In the genomic region with DNA sequence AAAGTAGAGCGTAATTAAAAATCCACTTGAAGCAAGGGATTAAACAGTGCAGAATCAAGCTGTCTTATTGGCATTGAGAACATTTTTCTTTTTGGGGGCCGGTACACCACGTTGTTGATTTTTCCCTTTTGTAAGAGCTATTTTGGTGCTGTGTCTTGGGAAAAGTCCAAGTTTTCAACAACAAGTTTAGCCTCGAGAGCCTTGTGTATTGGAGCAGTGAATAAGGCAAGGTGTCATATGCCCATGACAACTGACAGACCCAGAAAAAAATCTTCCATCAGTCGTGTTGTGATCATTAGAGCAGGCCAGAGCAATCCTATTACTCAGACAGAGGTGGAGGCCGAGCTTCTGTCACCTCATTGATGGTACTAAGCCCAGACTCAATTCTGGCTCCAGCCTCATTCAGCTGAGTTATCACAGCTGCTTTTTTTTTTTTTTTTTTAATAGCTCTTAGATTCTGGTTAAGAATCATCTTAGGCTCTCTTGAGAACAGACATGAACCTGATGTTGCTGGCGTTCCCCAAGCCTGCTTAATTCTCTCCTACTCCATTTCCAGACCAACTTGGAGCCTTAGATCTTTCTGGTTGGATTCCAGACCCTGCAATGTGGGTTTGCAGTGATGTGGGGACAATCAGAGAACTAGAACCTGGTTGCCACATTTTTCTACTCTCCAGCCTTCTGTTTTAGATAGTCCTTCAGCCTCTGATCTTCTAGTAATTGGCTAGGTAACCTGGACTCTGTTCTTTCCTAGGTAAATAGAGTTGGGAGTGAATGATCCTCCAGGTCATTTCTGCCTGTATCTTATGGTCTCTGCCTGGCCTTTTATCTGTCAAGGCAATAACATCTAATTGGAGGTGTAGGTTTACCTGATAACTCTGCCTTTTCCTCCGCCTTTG, we compare ENCODE assay signal across 17 cellular contexts. TPM values are rescaled to one million over a fixed set of nuclear protein-coding genes. Genes with fewer than 3 reads are reported as not detected.
DNase-seq lines count a peak whose midpoint lies in the region; ATAC-seq and TF ChIP-seq lines count a peak whose summit lies in the region.
"Had no signal": no experiment of that assay in that cellular context is flagged by ENCODE, and none has a peak within 500 bp of the region (broad histone marks: within the 10 kb centered on the region; RNA-seq: fewer than 3 reads in every experiment).

No MANE protein-coding gene starts in this region.

- ATAC-seq in left cardiac atrium (peak; percentile 87 to 94), GM21825 (IDR thresholded peaks at IDR 0.05; ENCODE audit: unreplicated experiment) (no peak)
- ATAC-seq: activated CD8-positive, alpha-beta T cell treated with anti-CD3 and anti-CD28 coated beads, Interleukin-2, amount 10 ng/mL, durations not matched to agents 7 days and 5 days; HCT116 had no signal

- DNase-seq in Caco-2 (peak in 1 of 2 experiments; percentile 31), SK-N-DZ (ENCODE audit: low spot score) (peak; percentile 37), left cardiac atrium (peak; percentile 41), hypothalamus (lab: John Stamatoyannopoulos, UW) (no peak), Karpas-422 (no peak), GM19238 (ENCODE audit: insufficient read length, low spot score) (no peak)
- DNase-seq: activated CD8-positive, alpha-beta T cell treated with anti-CD3 and anti-CD28 coated beads, Interleukin-2, amount 10 ng/mL, durations not matched to agents 7 days and 5 days; NCI-H187 treated with DMSO at 0.1 percent for 48 hours; Peyer's patch; trophoblast cell had no signal

- H3K9ac ChIP-seq in rectal smooth muscle tissue (ENCODE audit: low read length) (no peak overlapping the region), Karpas-422 (ENCODE audit: low read length) (no peak overlapping the region)

- no peak overlapping the region for H3K4me2 ChIP-seq in Karpas-422 (ENCODE audit: low read depth, low read length, poor library complexity, severe bottlenecking)

- peaks cover 16% of the 10 kb centered on the region for H3K4me1 Mint-ChIP-seq in Caco-2 (ENCODE audit: low read depth, unreplicated experiment)

- H3K79me2 ChIP-seq in Karpas-422 (ENCODE audit: low read length): no peaks in the 10 kb centered on the region

- H3K4me3 ChIP-seq in Caco-2 (ENCODE audit: low read depth, low read length) (no peak overlapping the region), rectal smooth muscle tissue (ENCODE audit: low read length) (no peak overlapping the region), Karpas-422 (ENCODE audit: low read length) (no peak overlapping the region)
- H3K4me3 ChIP-seq: Peyer's patch had no signal

- no TSS peak for BruUV-seq in Caco-2 (replicated peaks; lab: Mats Ljungman, UMichigan)

- TF ChIP-seq CTCF in Caco-2 (IDR thresholded peaks at IDR 0.05; ENCODE audit: insufficient read depth in 1 of 2, low read depth in 1 of 2, low read length in 1 of 2, severe bottlenecking in 1 of 2, unreplicated experiment in 1 of 2): no peak

- CTCF ChIA-PET in Caco-2 (lab: Charles Lee): interaction anchor here (0.7 to 1.0 kb wide), 2 partner anchors 189 to 245 kb away, joined by 4 read pairs; no protein-coding TSS in a partner anchor

- H3K4me1 ChIP-seq in Caco-2 (peaks cover 20% of the 10 kb centered on the region), rectal smooth muscle tissue (ENCODE audit: control insufficient read depth, insufficient read depth, low read length) (peaks cover 4% of the 10 kb centered on the region), Karpas-422 (ENCODE audit: low read length) (peaks cover 7% of the 10 kb centered on the region)

- POLR2A ChIA-PET in Caco-2 (lab: Charles Lee): no interaction called here

- no peak overlapping the region for H3K4me3 Mint-ChIP-seq in Caco-2 (ENCODE audit: unreplicated experiment)
- H3K4me3 Mint-ChIP-seq: activated CD8-positive, alpha-beta T cell treated with anti-CD3 and anti-CD28 coated beads, Interleukin-2, amount 10 ng/mL, durations not matched to agents 7 days and 5 days; activated naive CD4-positive, alpha-beta T cell treated with anti-CD3 and anti-CD28 coated beads, Interleukin-2, amount 50 U/mL, for 24 hours had no signal

- peaks cover 2% of the 10 kb centered on the region for H3K36me3 Mint-ChIP-seq in Caco-2 (ENCODE audit: insufficient read depth, unreplicated experiment)
- H3K36me3 Mint-ChIP-seq: activated naive CD4-positive, alpha-beta T cell treated with anti-CD3 and anti-CD28 coated beads, Interleukin-2, amount 50 U/mL, for 24 hours had no signal

- no peaks in the 10 kb centered on the region for H4K20me1 ChIP-seq in Karpas-422 (ENCODE audit: insufficient read depth, low read depth, low read length)

- no peak overlapping the region for H2AFZ ChIP-seq in Karpas-422 (ENCODE audit: low read length)

- H3K27ac Mint-ChIP-seq in Caco-2 (ENCODE audit: unreplicated experiment): peak overlapping the region; percentile 25
- H3K27ac Mint-ChIP-seq: activated CD8-positive, alpha-beta T cell treated with anti-CD3 and anti-CD28 coated beads, Interleukin-2, amount 10 ng/mL, durations not matched to agents 7 days and 5 days; activated naive CD4-positive, alpha-beta T cell treated with anti-CD3 and anti-CD28 coated beads, Interleukin-2, amount 50 U/mL, for 24 hours had no signal

- intact Hi-C loops in Caco-2 (cut with micrococcal nuclease; ENCODE audit: unreplicated experiment) (no loop called here), left cardiac atrium (cut with DNase I) (no loop called here)

- H3K27me3 ChIP-seq in Caco-2 (replicated peaks; ENCODE audit: control insufficient read depth, insufficient read depth, low read length) (no peaks in the 10 kb centered on the region), rectal smooth muscle tissue (ENCODE audit: control insufficient read depth, insufficient read depth, low read length) (no peaks in the 10 kb centered on the region), Karpas-422 (ENCODE audit: low read length) (no peaks in the 10 kb centered on the region; the same call in 1 of the 2 replicates)
- H3K27me3 ChIP-seq: Peyer's patch had no signal

- no peaks in the 10 kb centered on the region for H3K36me3 ChIP-seq in Caco-2 (ENCODE audit: control insufficient read depth, insufficient read depth, low read length)
- no peaks in the 10 kb centered on the region for H3K36me3 ChIP-seq in rectal smooth muscle tissue (ENCODE audit: control insufficient read depth, insufficient read depth, low read length)
- H3K36me3 ChIP-seq in Karpas-422 (ENCODE audit: insufficient read depth, low read length): no peaks in the 10 kb centered on the region
- H3K36me3 ChIP-seq: Peyer's patch had no signal

- H3K27ac ChIP-seq in rectal smooth muscle tissue (ENCODE audit: low read depth, low read length): peak overlapping the region; percentile 12
- H3K27ac ChIP-seq in Karpas-422 (ENCODE audit: low read length): no peak overlapping the region

- H3K9me2 ChIP-seq in Karpas-422 (replicated peaks; ENCODE audit: insufficient read depth, low read length): no peaks in the 10 kb centered on the region

- no peaks in the 10 kb centered on the region for H3K27me3 Mint-ChIP-seq in Caco-2 (ENCODE audit: insufficient read depth, unreplicated experiment)

- no peaks in the 10 kb centered on the region for H3K9me3 Mint-ChIP-seq in Caco-2 (ENCODE audit: unreplicated experiment)
- H3K9me3 Mint-ChIP-seq: activated naive CD4-positive, alpha-beta T cell treated with anti-CD3 and anti-CD28 coated beads, Interleukin-2, amount 50 U/mL, for 24 hours had no signal

- H3K9me3 ChIP-seq in Caco-2: no peaks in the 10 kb centered on the region
- no peaks in the 10 kb centered on the region for H3K9me3 ChIP-seq in Karpas-422 (ENCODE audit: low read length)
- H3K9me3 ChIP-seq: Peyer's patch had no signal

RNA-seq across cellular contexts. Expression of a gene that starts 43.2 kb away (rescaled TPM):
- total RNA-seq in Caco-2 (2022) (not detected in 2 replicates), left cardiac atrium (under 1 TPM; 0.47 to 0.50 TPM)
- 0.23 TPM in 1 of 2 replicates, not detected in the other for polyA plus RNA-seq in SK-N-DZ (2014; cell fraction: cytosol; rRNA removed)
- not detected in 2 replicates for polyA plus RNA-seq in SK-N-DZ (2014; cell fraction: nucleus; rRNA removed)
- total RNA-seq in Karpas-422 (2014; rRNA removed; shearing (Covaris generic); ENCODE audit: low replicate concordance): not detected in 2 replicates
- total RNA-seq: activated CD8-positive, alpha-beta T cell treated with anti-CD3 and anti-CD28 coated beads, Interleukin-2, amount 10 ng/mL, durations not matched to agents 7 days and 5 days; dermis microvascular lymphatic vessel endothelial cell; Peyer's patch; renal cortical epithelial cell had no signal
- polyA plus RNA-seq: AG04450 had no signal

RNA-seq across cellular contexts. Expression of a gene that starts 58.7 kb away (rescaled TPM):
- total RNA-seq in Caco-2 (2022) (48.9 and 50.9 TPM in 2 replicates), left cardiac atrium (10 to 100 TPM; 13.8 to 23.2 TPM)
- 37.8 and 43.6 TPM in 2 replicates for polyA plus RNA-seq in SK-N-DZ (2014; cell fraction: cytosol; rRNA removed)
- 20.1 and 21.1 TPM in 2 replicates for polyA plus RNA-seq in SK-N-DZ (2014; cell fraction: nucleus; rRNA removed)
- 17.9 and 36.7 TPM in 2 replicates for total RNA-seq in Karpas-422 (2014; rRNA removed; shearing (Covaris generic); ENCODE audit: low replicate concordance)

Comparison
In these comparisons a context has a peak if more than half of its experiments do, and no peak if none do; other contexts are left out.
1. DNase-seq: peak in SK-N-DZ (single experiment) and left cardiac atrium (single experiment); none in hypothalamus (0 of 51), Karpas-422 (single experiment) and GM19238 (single experiment).